18 cellular contexts compared by ENCODE assay signal in the genomic region with DNA sequence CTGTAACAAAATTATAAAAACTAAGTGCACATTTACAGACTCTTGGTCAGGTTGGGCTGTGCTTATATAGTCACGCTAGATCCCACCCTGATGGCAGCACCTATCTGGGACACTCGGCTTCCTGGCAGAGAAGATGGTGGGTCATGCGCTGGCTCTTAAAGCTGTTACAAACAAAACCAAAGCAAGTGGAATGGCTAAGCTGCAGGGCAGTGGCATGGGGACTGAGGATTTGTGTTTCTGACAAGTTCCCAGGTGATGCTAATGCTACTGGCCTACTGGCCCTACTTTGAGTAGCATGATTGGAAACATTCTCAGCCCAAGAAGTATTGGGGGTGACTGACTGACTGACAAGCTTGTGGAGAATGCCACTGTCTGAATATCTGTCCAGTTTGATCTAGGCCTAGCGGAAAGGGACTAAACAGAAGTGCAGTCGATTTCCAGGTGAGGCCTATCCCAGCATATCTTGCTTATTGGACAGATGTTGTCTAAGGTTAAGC. TPM values are rescaled to one million over a fixed set of nuclear protein-coding genes. Genes with fewer than 3 reads are reported as not detected.
DNase-seq lines count a peak whose midpoint lies in the region; ATAC-seq, FAIRE-seq and TF ChIP-seq lines count a peak whose summit lies in the region.
"Had no signal": no experiment of that assay in that cellular context is flagged by ENCODE, and none has a peak within 500 bp of the region (broad histone marks: within the 10 kb centered on the region; RNA-seq: fewer than 3 reads in every experiment).

No MANE protein-coding gene starts in this region.

- no peak overlapping the region for H2AFZ ChIP-seq in HCT116 (ENCODE audit: low read depth, low read length, poor library complexity, severe bottlenecking)

- H3K9ac ChIP-seq in HCT116 (ENCODE audit: low read length): no peak overlapping the region

- H3K27ac ChIP-seq in A549: no peak overlapping the region
- no peak overlapping the region for H3K27ac ChIP-seq in HCT116 (ENCODE audit: low read depth, low read length)

- CTCF ChIA-PET in A549 (lab: Yijun Ruan, JAX): interaction anchor here (0.6 to 6.2 kb wide), 4 partner anchors 10 to 52 kb away, joined by 3 to 44 read pairs (median 8); no protein-coding TSS in a partner anchor
- CTCF ChIA-PET in HCT116 (lab: Charles Lee): interaction anchor here (1.4 kb wide), 1 partner anchor 8 kb away, joined by 3 read pairs; a partner anchor contains a TSS

- RAD21 ChIA-PET in HCT116 (lab: Charles Lee; ENCODE audit: low non-redundant PET in 1 of 2, low total read pairs in 2 of 2, uncharacterized antibody in 2 of 2, unreplicated experiment in 2 of 2): no interaction called here

- H3K36me3 ChIP-seq in HCT116 (ENCODE audit: control insufficient read depth in 1 of 2, insufficient read depth in 2 of 2, low read length in 2 of 2): peaks cover 42 to 48% of the 10 kb centered on the region in 2 experiments

- no peaks in the 10 kb centered on the region for H3K27me3 ChIP-seq in HCT116 (ENCODE audit: insufficient read depth, low read length)
- H3K27me3 ChIP-seq: esophagus squamous epithelium had no signal

- BruUV-seq in HCT116 (replicated peaks; lab: Mats Ljungman, UMichigan): no TSS peak

- intact Hi-C loops in HCT116 (cut with micrococcal nuclease): no loop called here

- peak; percentile 17 to 52; a peak in 3 of 6 replicates for ATAC-seq in A549
- peak; percentile 57 for ATAC-seq in HCT116
- ATAC-seq in HG03025 (IDR thresholded peaks at IDR 0.05; ENCODE audit: low FRiP score, unreplicated experiment): no peak

- H3K4me3 ChIP-seq in A549: no peak overlapping the region
- no peak overlapping the region for H3K4me3 ChIP-seq in HCT116 (replicated peaks in 1 of 2; ENCODE audit: low read depth in 1 of 2, low read length in 2 of 2)
- H3K4me3 ChIP-seq: esophagus squamous epithelium had no signal

- no peaks in the 10 kb centered on the region for H3K9me2 ChIP-seq in HCT116 (ENCODE audit: insufficient read depth)

- peaks cover 25% of the 10 kb centered on the region for H3K79me2 ChIP-seq in HCT116 (ENCODE audit: insufficient read depth, low read length)

- WGBS in A549 (ENCODE audit: missing lambda C conversion rate): 88% methylated on average over 5 of the region's 5 CpGs

- H3K4me2 ChIP-seq in A549: no peak overlapping the region
- no peak overlapping the region for H3K4me2 ChIP-seq in HCT116 (ENCODE audit: low read length)

- no peak for TF ChIP-seq EP300 in A549 (IDR thresholded peaks at IDR 0.05)

- H3K4me1 ChIP-seq in A549 (peaks cover under 1% of the 10 kb centered on the region; the same call in 2 of the 3 replicates), HCT116 (ENCODE audit: control insufficient read depth in 1 of 2, insufficient read depth in 2 of 2, low read length in 2 of 2) (no peaks in the 10 kb centered on the region)

- no peak for TF ChIP-seq CTCF in A549 (IDR thresholded peaks at IDR 0.05)
- no peak for TF ChIP-seq CTCF in HCT116 (IDR thresholded peaks at IDR 0.05 in 2 of 3, conservative IDR thresholded peaks at IDR 0.05 in 1 of 3; ENCODE audit: borderline replicate concordance in 1 of 3, insufficient read depth in 1 of 3, low read depth in 2 of 3, low read length in 2 of 3)

- no peak for FAIRE-seq in A549 (lab: Jason Lieb, UNC)
- FAIRE-seq: GM19239 had no signal

- POLR2A ChIA-PET in A549 (lab: Yijun Ruan, JAX) (interaction anchor here (2.2 kb wide), 1 partner anchor 8 kb away, joined by 11 read pairs; a partner anchor contains a TSS), HCT116 (lab: Charles Lee) (interaction anchor here (1.4 kb wide), 1 partner anchor 9 kb away, joined by 5 read pairs; a partner anchor contains a TSS)

- TF ChIP-seq RAD21 in A549 (conservative IDR thresholded peaks at IDR 0.05 in 1 of 2, IDR thresholded peaks at IDR 0.05 in 1 of 2) (no peak), HCT116 (IDR thresholded peaks at IDR 0.05; ENCODE audit: low read depth) (no peak)

- H4K20me1 ChIP-seq in HCT116 (ENCODE audit: insufficient read depth): peaks cover 36% of the 10 kb centered on the region; the same call in 1 of the 2 replicates

- TF ChIP-seq POLR2A in A549 (IDR thresholded peaks at IDR 0.05; ENCODE audit: low read length) (no peak), HCT116 (IDR thresholded peaks at IDR 0.05; ENCODE audit: borderline replicate concordance, extremely low read depth, insufficient read depth, insufficient read length) (no peak)

- DNase-seq in A549 (ENCODE audit: low read depth in 1 of 2, low spot score in 1 of 2) (no peak), HCT116 (ENCODE audit: low read depth, low spot score) (no peak), cerebellar cortex (ENCODE audit: low spot score) (peak; percentile 21), dedifferentiated amniotic fluid mesenchymal stem cell (ENCODE audit: extremely low spot score) (no peak), NCI-H226 (no peak)
- DNase-seq: activated naive CD4-positive, alpha-beta T cell treated with Interleukin-2 at 50 U/mL for 16 hours; Caco-2; cortex of kidney; esophagus squamous epithelium; GF-D8; head of caudate nucleus; mesendoderm; NCI-H1092 treated with DMSO at 0.1 percent for 48 hours; NCI-H2107; retina; T-helper 1 cell had no signal

- H3K9me3 ChIP-seq in A549: no peaks in the 10 kb centered on the region
- no peaks in the 10 kb centered on the region for H3K9me3 ChIP-seq in HCT116 (ENCODE audit: control insufficient read depth in 1 of 2, insufficient read depth in 1 of 2, low read depth in 1 of 2, low read length in 2 of 2)
- H3K9me3 ChIP-seq: Caco-2, esophagus squamous epithelium had no signal

TF ChIP-seq in A549, 52 proteins besides CTCF, POLR2A, EP300 and RAD21 (continues in another document):
- TF ChIP-seq, protein P1, sequence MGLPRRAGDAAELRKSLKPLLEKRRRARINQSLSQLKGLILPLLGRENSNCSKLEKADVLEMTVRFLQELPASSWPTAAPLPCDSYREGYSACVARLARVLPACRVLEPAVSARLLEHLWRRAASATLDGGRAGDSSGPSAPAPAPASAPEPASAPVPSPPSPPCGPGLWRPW (IDR thresholded peaks at IDR 0.05): no peak
- TF ChIP-seq NFE2L2 (conservative IDR thresholded peaks at IDR 0.05; ENCODE audit: low read length) (no peak), SMC3 (IDR thresholded peaks at IDR 0.05) (no peak), TP53 (CRISPR knock-in tag; IDR thresholded peaks at IDR 0.05) (peak; percentile 54; the same call in 1 of the 2 replicates), CBX2 (IDR thresholded peaks at IDR 0.05; ENCODE audit: borderline replicate concordance, low read depth) (no peak), HOXB13 (CRISPR knock-in tag; IDR thresholded peaks at IDR 0.05; ENCODE audit: low read depth) (no peak), ZNF302 (CRISPR knock-in tag; IDR thresholded peaks at IDR 0.05) (no peak), PHF8 (IDR thresholded peaks at IDR 0.05; ENCODE audit: borderline replicate concordance, low read depth) (no peak), TFCP2L1 (CRISPR knock-in tag; IDR thresholded peaks at IDR 0.05) (peak; percentile 30; the same call in 1 of the 2 replicates)

TF ChIP-seq in HCT116, 20 proteins besides CTCF, POLR2A, EP300 and RAD21:
- TF ChIP-seq EZH2 (IDR thresholded peaks at IDR 0.05) (no peak), ELF1 (IDR thresholded peaks at IDR 0.05; ENCODE audit: borderline replicate concordance, low read depth) (no peak), POLR2AphosphoS5 (IDR thresholded peaks at IDR 0.05; ENCODE audit: low read depth, low read length) (peak; percentile 54; the same call in 1 of the 2 replicates), CEBPB (IDR thresholded peaks at IDR 0.05; ENCODE audit: low read depth) (no peak), EZH2phosphoT487 (IDR thresholded peaks at IDR 0.05; ENCODE audit: borderline replicate concordance) (no peak), TCF7L2 (IDR thresholded peaks at IDR 0.05; ENCODE audit: borderline replicate concordance, extremely low read depth, insufficient read depth, insufficient read length) (no peak), SIN3A (IDR thresholded peaks at IDR 0.05; ENCODE audit: low read depth) (no peak; the same call in 1 of the 2 replicates)
- TF ChIP-seq, protein P2, sequence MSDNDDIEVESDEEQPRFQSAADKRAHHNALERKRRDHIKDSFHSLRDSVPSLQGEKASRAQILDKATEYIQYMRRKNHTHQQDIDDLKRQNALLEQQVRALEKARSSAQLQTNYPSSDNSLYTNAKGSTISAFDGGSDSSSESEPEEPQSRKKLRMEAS (IDR thresholded peaks at IDR 0.05): no peak

RNA-seq across cellular contexts. Expression of a gene that starts 8.3 kb away (rescaled TPM):
- 905 and 1,048 TPM in 2 replicates for polyA plus RNA-seq in A549 (2011; rRNA removed)
- 392 and 461 TPM in 2 replicates for polyA plus RNA-seq in A549 (2012; cell fraction: cytosol; rRNA removed)
- 138 and 209 TPM in 2 replicates for polyA plus RNA-seq in A549 (2012; cell fraction: nucleus; rRNA removed)
- polyA plus RNA-seq in A549 (2017; fragmentation: RNase III; extraction: RNeasy Plus Mini Kit Qiagen cat#74134 plus additional on column Dnase treatment): 1,119 to 1,187 TPM (median 1,159 TPM) in 3 replicates
- 402 and 503 TPM in 2 replicates for polyA minus RNA-seq in A549 (2011; rRNA and poly(A)+ RNA removed)
- 868 TPM for total RNA-seq in HCT116 (2021; ENCODE audit: unreplicated experiment)
- 624 and 797 TPM in 2 replicates for polyA plus RNA-seq in HCT116 (2012)

RNA-seq across cellular contexts. Expression of a gene that starts 57.9 kb away (rescaled TPM):
- polyA plus RNA-seq in A549 (2011; rRNA removed) (1.8 and 2.2 TPM in 2 replicates), A549 (2017; fragmentation: RNase III; extraction: RNeasy Plus Mini Kit Qiagen cat#74134 plus additional on column Dnase treatment) (7.1 to 9.5 TPM (median 8.2 TPM) in 3 replicates)
- polyA plus RNA-seq in A549 (2012; cell fraction: cytosol; rRNA removed): 4.2 and 6.1 TPM in 2 replicates
- 4.1 and 4.4 TPM in 2 replicates for polyA plus RNA-seq in A549 (2012; cell fraction: nucleus; rRNA removed)
- polyA minus RNA-seq in A549 (2011; rRNA and poly(A)+ RNA removed): 0.83 and 0.97 TPM in 2 replicates
- total RNA-seq in HCT116 (2021; ENCODE audit: unreplicated experiment): 26.8 TPM
- polyA plus RNA-seq in HCT116 (2012): 14.1 and 15.8 TPM in 2 replicates

RNA-seq across cellular contexts. Expression of a gene that starts 58.9 kb away (rescaled TPM):
- polyA plus RNA-seq in A549 (2011; rRNA removed): 26.8 and 38.3 TPM in 2 replicates
- 5.1 and 5.5 TPM in 2 replicates for polyA plus RNA-seq in A549 (2012; cell fraction: cytosol; rRNA removed)
- polyA plus RNA-seq in A549 (2012; cell fraction: nucleus; rRNA removed): 3.3 TPM in 2 replicates
- 10.7 to 13.2 TPM (median 12.5 TPM) in 3 replicates for polyA plus RNA-seq in A549 (2017; fragmentation: RNase III; extraction: RNeasy Plus Mini Kit Qiagen cat#74134 plus additional on column Dnase treatment)
- 5.1 and 8.0 TPM in 2 replicates for polyA minus RNA-seq in A549 (2011; rRNA and poly(A)+ RNA removed)
- 17.0 TPM for total RNA-seq in HCT116 (2021; ENCODE audit: unreplicated experiment)
- polyA plus RNA-seq in HCT116 (2012): 10.1 TPM in 2 replicates

RNA-seq across cellular contexts. Expression of a gene that starts 59.0 kb away (rescaled TPM):
- polyA plus RNA-seq in A549 (2011; rRNA removed): 25.9 and 44.0 TPM in 2 replicates
- polyA plus RNA-seq in A549 (2012; cell fraction: cytosol; rRNA removed): 7.1 and 7.8 TPM in 2 replicates
- 21.9 and 33.6 TPM in 2 replicates for polyA plus RNA-seq in A549 (2012; cell fraction: nucleus; rRNA removed)
- polyA plus RNA-seq in A549 (2017; fragmentation: RNase III; extraction: RNeasy Plus Mini Kit Qiagen cat#74134 plus additional on column Dnase treatment): 21.6 to 24.8 TPM (median 22.6 TPM) in 3 replicates
- polyA minus RNA-seq in A549 (2011; rRNA and poly(A)+ RNA removed): 33.7 and 37.3 TPM in 2 replicates
- total RNA-seq in HCT116 (2021; ENCODE audit: unreplicated experiment): 39.3 TPM
- polyA plus RNA-seq in HCT116 (2012): 5.6 and 8.8 TPM in 2 replicates
